Comparison of ENCODE assay signal across 30 cellular contexts in genomic region chr2:118580107-118580506, GRCh38.
"Had no signal": no experiment of that assay in that cellular context is flagged by ENCODE, and none has a peak within 500 bp of the region (broad histone marks: within the 10 kb centered on the region; RNA-seq: fewer than 3 reads in every experiment).

No MANE protein-coding gene starts in this region.

- H3K4me1 ChIP-seq: body of pancreas, esophagus muscularis mucosa, gastroesophageal sphincter had no signal

- H3K9me3 Mint-ChIP-seq: activated B cell treated with CpG ODN at 0.5 μM for 24 hours; activated CD4-positive, alpha-beta memory T cell treated with anti-CD3 and anti-CD28 coated beads for 36 hours; activated CD4-positive, alpha-beta T cell treated with anti-CD3 and anti-CD28 coated beads, Interleukin-2, amount 10 ng/mL, durations not matched to agents 24 days and 14 days; activated T-cell treated with anti-CD3 and anti-CD28 coated beads, Interleukin-2, amount 50 U/mL, for 24 hours; activated T-cell treated with anti-CD3 and anti-CD28 coated beads, Interleukin-2, amount 50 U/mL, for 72 hours; central memory CD8-positive, alpha-beta T cell; effector memory CD8-positive, alpha-beta T cell; T-helper 2 cell treated with Interferon-gamma antibody and Interleukin-4, amounts not matched to agents 5 μg/mL and 100 μg/mL, for 36 hours had no signal

- H3K36me3 Mint-ChIP-seq: activated CD4-positive, alpha-beta memory T cell treated with anti-CD3 and anti-CD28 coated beads for 36 hours; activated naive CD8-positive, alpha-beta T cell had no signal

- H3K27me3 Mint-ChIP-seq: activated CD4-positive, alpha-beta T cell treated with anti-CD3 and anti-CD28 coated beads, Interleukin-2, amount 10 ng/mL, durations not matched to agents 24 days and 14 days had no signal

- H3K36me3 ChIP-seq: esophagus muscularis mucosa, gastroesophageal sphincter, WERI-Rb-1 had no signal

- H3K4me1 Mint-ChIP-seq: activated B cell treated with CpG ODN at 0.5 μM for 24 hours; activated CD4-positive, alpha-beta T cell treated with anti-CD3 and anti-CD28 coated beads, Interleukin-2, amount 10 ng/mL, durations not matched to agents 24 days and 14 days; central memory CD8-positive, alpha-beta T cell; T-helper 17 cell had no signal

- H3K27ac ChIP-seq: body of pancreas, esophagus muscularis mucosa, foreskin keratinocyte, gastroesophageal sphincter, WERI-Rb-1 had no signal

- H3K4me3 ChIP-seq: body of pancreas, esophagus muscularis mucosa, gastroesophageal sphincter had no signal

- H3K9me3 ChIP-seq: body of pancreas, esophagus muscularis mucosa, gastroesophageal sphincter had no signal

- H3K4me3 Mint-ChIP-seq: activated B cell treated with CpG ODN at 0.5 μM for 24 hours; activated CD4-positive, alpha-beta memory T cell treated with anti-CD3 and anti-CD28 coated beads for 36 hours; activated CD4-positive, alpha-beta T cell treated with anti-CD3 and anti-CD28 coated beads, Interleukin-2, amount 10 ng/mL, durations not matched to agents 24 days and 14 days; activated naive CD8-positive, alpha-beta T cell; activated T-cell treated with anti-CD3 and anti-CD28 coated beads, Interleukin-2, amount 50 U/mL, for 24 hours; activated T-cell treated with anti-CD3 and anti-CD28 coated beads, Interleukin-2, amount 50 U/mL, for 72 hours; central memory CD8-positive, alpha-beta T cell; effector memory CD8-positive, alpha-beta T cell; T-helper 17 cell; T-helper 2 cell treated with Interferon-gamma antibody and Interleukin-4, amounts not matched to agents 5 μg/mL and 100 μg/mL, for 36 hours had no signal

- ATAC-seq: activated CD4-positive, CD25-positive, alpha-beta regulatory T cell treated with anti-CD3 and anti-CD28 coated beads, Interleukin-2, amount 50 U/mL, for 24 hours; activated T-cell treated with anti-CD3 and anti-CD28 coated beads, Interleukin-2, amount 50 U/mL, for 72 hours; body of pancreas; effector memory CD8-positive, alpha-beta T cell; gastroesophageal sphincter; T-helper 17 cell had no signal

- H3K27me3 ChIP-seq: body of pancreas, foreskin keratinocyte had no signal

- DNase-seq: activated B cell treated with CpG ODN at 0.5 μM for 24 hours; activated CD4-positive, alpha-beta memory T cell treated with anti-CD3 and anti-CD28 coated beads for 36 hours; activated CD4-positive, alpha-beta T cell treated with anti-CD3 and anti-CD28 coated beads, Interleukin-2, amount 10 ng/mL, durations not matched to agents 24 days and 14 days; activated CD8-positive, alpha-beta memory T cell treated with anti-CD3 and anti-CD28 coated beads, Interleukin-2, amount 50 U/mL, for 48 hours; activated gamma-delta T cell treated with Interleukin-2 at 50 U/mL for 16 hours; activated naive CD4-positive, alpha-beta T cell treated with anti-CD3 and anti-CD28 coated beads, Interleukin-2, amount 50 U/mL, for 16 hours; activated naive CD4-positive, alpha-beta T cell treated with Interleukin-2 at 50 U/mL for 16 hours; activated T-cell treated with anti-CD3 and anti-CD28 coated beads for 4 hours; activated T-cell treated with anti-CD3 and anti-CD28 coated beads, Interleukin-2, amount 50 U/mL, for 24 hours; activated T-cell treated with anti-CD3 and anti-CD28 coated beads, Interleukin-2, amount 50 U/mL, for 72 hours; amniotic stem cell; anterior cingulate cortex; body of pancreas; cortex of kidney; dermis blood vessel endothelial cell; effector CD4-positive, alpha-beta T cell; effector memory CD8-positive, alpha-beta T cell; erythroblast; T-helper 1 cell; T-helper 17 cell; T1000; WERI-Rb-1 had no signal

- H3K27ac Mint-ChIP-seq: activated B cell treated with CpG ODN at 0.5 μM for 24 hours; activated CD4-positive, alpha-beta memory T cell treated with anti-CD3 and anti-CD28 coated beads for 36 hours; activated CD4-positive, alpha-beta T cell treated with anti-CD3 and anti-CD28 coated beads, Interleukin-2, amount 10 ng/mL, durations not matched to agents 24 days and 14 days; activated naive CD8-positive, alpha-beta T cell; activated T-cell treated with anti-CD3 and anti-CD28 coated beads, Interleukin-2, amount 50 U/mL, for 24 hours; activated T-cell treated with anti-CD3 and anti-CD28 coated beads, Interleukin-2, amount 50 U/mL, for 72 hours; effector memory CD8-positive, alpha-beta T cell; T-helper 17 cell; T-helper 2 cell treated with Interferon-gamma antibody and Interleukin-4, amounts not matched to agents 5 μg/mL and 100 μg/mL, for 36 hours had no signal

- FAIRE-seq: colon had no signal
